22 cellular contexts compared by ENCODE assay signal in the genomic region with DNA sequence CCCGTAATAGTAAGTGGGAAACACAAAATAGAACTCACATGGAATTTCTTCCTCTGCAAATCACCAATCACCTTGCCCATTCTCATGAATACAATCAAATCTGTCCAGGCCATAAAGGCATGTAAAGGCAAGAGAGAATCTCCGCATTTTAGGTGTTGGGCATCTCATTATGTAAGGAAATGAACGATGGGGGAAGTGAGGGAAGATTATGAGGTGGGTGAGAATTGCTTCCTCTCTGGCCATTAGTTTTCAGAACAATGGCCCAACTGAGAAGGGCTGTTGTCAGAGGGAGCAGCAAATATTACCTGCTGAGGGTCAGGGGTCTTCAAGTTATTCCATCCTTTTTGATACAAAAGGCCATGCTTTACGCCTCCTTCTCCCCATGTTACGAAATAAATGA.
"Had no signal": no experiment of that assay in that cellular context is flagged by ENCODE, and none has a peak within 500 bp of the region (broad histone marks: within the 10 kb centered on the region; RNA-seq: fewer than 3 reads in every experiment).

No MANE protein-coding gene starts in this region.

- H3K27ac Mint-ChIP-seq: dendritic cell treated with granulocyte-macrophage colony-stimulating factor and Interleukin-4, amounts not matched to agents 40 ng/mL and 50 ng/mL, for 4 days; effector memory CD8-positive, alpha-beta T cell; naive thymus-derived CD4-positive, alpha-beta T cell had no signal

- H3K36me3 Mint-ChIP-seq: naive thymus-derived CD4-positive, alpha-beta T cell had no signal

- DNase-seq: effector memory CD8-positive, alpha-beta T cell; foreskin keratinocyte; head of caudate nucleus; kidney; left cardiac atrium; left ventricle myocardium inferior; mesenchymal stem cell; naive thymus-derived CD4-positive, alpha-beta T cell; nucleus accumbens; ovary; right cardiac atrium; small intestine; stimulated activated CD4-positive, alpha-beta T cell treated with anti-CD3 and anti-CD28 coated beads, Interleukin-12 subunit alpha, Interleukin-12 subunit beta, amount 100 ng/mL, for 4 hours; stimulated activated naive CD4-positive, alpha-beta T cell; stomach; substantia nigra; transverse colon had no signal

- H3K79me2 ChIP-seq: hepatocyte had no signal

- H3K4me3 Mint-ChIP-seq: dendritic cell treated with granulocyte-macrophage colony-stimulating factor and Interleukin-4, amounts not matched to agents 40 ng/mL and 50 ng/mL, for 4 days; effector memory CD8-positive, alpha-beta T cell; naive thymus-derived CD4-positive, alpha-beta T cell had no signal

- H3K27me3 ChIP-seq: foreskin keratinocyte, hepatocyte, ovary, stomach, transverse colon had no signal

- H3K4me1 Mint-ChIP-seq: naive thymus-derived CD4-positive, alpha-beta T cell had no signal

- H3K9me3 ChIP-seq: left ventricle myocardium inferior, ovary, stomach, thoracic aorta, transverse colon had no signal

- H2AFZ ChIP-seq: hepatocyte had no signal

- H3K4me3 ChIP-seq: hepatocyte, left ventricle myocardium inferior, lung, ovary, stomach, thoracic aorta, transverse colon had no signal

- H3K4me1 ChIP-seq: foreskin keratinocyte, left ventricle myocardium inferior, stomach, transverse colon had no signal

- H3K27ac ChIP-seq: foreskin keratinocyte, hepatocyte, left ventricle myocardium inferior, ovary, stomach, thoracic aorta, transverse colon had no signal

- FAIRE-seq: colon, kidney, small intestine had no signal

- H3K4me2 ChIP-seq: hepatocyte had no signal

- H3K36me3 ChIP-seq: left ventricle myocardium inferior, ovary, stomach, thoracic aorta, transverse colon had no signal
